Comparison of ENCODE assay signal across 20 cellular contexts in genomic region chr10:124323145-124323725, GRCh38.
DNase-seq lines count a peak whose midpoint lies in the region; ATAC-seq and TF ChIP-seq lines count a peak whose summit lies in the region.
"Had no signal": no experiment of that assay in that cellular context is flagged by ENCODE, and none has a peak within 500 bp of the region (broad histone marks: within the 10 kb centered on the region; RNA-seq: fewer than 3 reads in every experiment).

No MANE protein-coding gene starts in this region.

- POLR2A ChIA-PET in activated CD4-positive, alpha-beta memory T cell treated with anti-CD3 and anti-CD28 coated beads, Interleukin-2, amount 10 ng/mL, durations not matched to agents 7 days and 5 days (lab: Charles Lee), result no interaction called here
- POLR2A ChIA-PET in activated CD4-positive, alpha-beta memory T cell treated with anti-CD3 and anti-CD28 coated beads for 36 hours (lab: Charles Lee), result no interaction called here
- POLR2A ChIA-PET in Caco-2 (lab: Charles Lee), result no interaction called here

- WGBS in sigmoid colon, 2 donors, result 41 to 69% methylated on average over 11 of the region's 11 CpGs

- H3K27ac ChIP-seq in sigmoid colon, result no peak overlapping the region
- H3K27ac ChIP-seq: C4-2B, heart left ventricle had no signal

- intact Hi-C loops in activated CD4-positive, alpha-beta memory T cell treated with anti-CD3 and anti-CD28 coated beads for 36 hours (cut with micrococcal nuclease), result no loop called here
- intact Hi-C loops in sigmoid colon (cut with DNase I), result no loop called here
- intact Hi-C loops in Caco-2 (cut with micrococcal nuclease; ENCODE audit: unreplicated experiment), result no loop called here

- H3K36me3 Mint-ChIP-seq in activated CD4-positive, alpha-beta memory T cell treated with anti-CD3 and anti-CD28 coated beads, Interleukin-2, amount 10 ng/mL, durations not matched to agents 7 days and 5 days (ENCODE audit: low read depth), result no peaks in the 10 kb centered on the region
- H3K36me3 Mint-ChIP-seq in activated CD4-positive, alpha-beta memory T cell treated with anti-CD3 and anti-CD28 coated beads for 36 hours, result no peaks in the 10 kb centered on the region
- H3K36me3 Mint-ChIP-seq in Caco-2 (ENCODE audit: insufficient read depth, unreplicated experiment), result no peaks in the 10 kb centered on the region
- H3K36me3 Mint-ChIP-seq: memory B cell had no signal

- BruUV-seq in Caco-2 (replicated peaks; lab: Mats Ljungman, UMichigan), result no TSS peak

- H3K36me3 ChIP-seq in sigmoid colon (no peaks in the 10 kb centered on the region), Caco-2 (ENCODE audit: control insufficient read depth, insufficient read depth, low read length) (no peaks in the 10 kb centered on the region)
- H3K36me3 ChIP-seq: heart left ventricle had no signal

- H3K27me3 ChIP-seq in sigmoid colon (no peaks in the 10 kb centered on the region), Caco-2 (replicated peaks; ENCODE audit: control insufficient read depth, insufficient read depth, low read length) (no peaks in the 10 kb centered on the region)

- no peak overlapping the region for H3K4me3 Mint-ChIP-seq in activated CD4-positive, alpha-beta memory T cell treated with anti-CD3 and anti-CD28 coated beads, Interleukin-2, amount 10 ng/mL, durations not matched to agents 7 days and 5 days
- no peak overlapping the region for H3K4me3 Mint-ChIP-seq in activated CD4-positive, alpha-beta memory T cell treated with anti-CD3 and anti-CD28 coated beads for 36 hours
- no peak overlapping the region for H3K4me3 Mint-ChIP-seq in Caco-2 (ENCODE audit: unreplicated experiment)
- H3K4me3 Mint-ChIP-seq: activated CD4-positive, alpha-beta T cell treated with anti-CD3 and anti-CD28 coated beads for 36 hours; memory B cell; stimulated activated naive CD8-positive, alpha-beta T cell treated with anti-CD3 and anti-CD28 coated beads, Interleukin-15, amount 100 ng/mL, for 72 hours had no signal

- CTCF ChIA-PET in activated CD4-positive, alpha-beta memory T cell treated with anti-CD3 and anti-CD28 coated beads, Interleukin-2, amount 10 ng/mL, durations not matched to agents 7 days and 5 days (lab: Charles Lee), result no interaction called here
- CTCF ChIA-PET in activated CD4-positive, alpha-beta memory T cell treated with anti-CD3 and anti-CD28 coated beads for 36 hours (lab: Charles Lee), result interaction anchor here (1.0 kb wide), 1 partner anchor 66 kb away, joined by 3 read pairs; no protein-coding TSS in a partner anchor
- CTCF ChIA-PET in Caco-2 (lab: Charles Lee), result interaction anchor here (0.6 kb wide), 1 partner anchor 11 kb away, joined by 3 read pairs; no protein-coding TSS in a partner anchor

- no peak overlapping the region for H3K27ac Mint-ChIP-seq in activated CD4-positive, alpha-beta memory T cell treated with anti-CD3 and anti-CD28 coated beads, Interleukin-2, amount 10 ng/mL, durations not matched to agents 7 days and 5 days
- no peak overlapping the region for H3K27ac Mint-ChIP-seq in activated CD4-positive, alpha-beta memory T cell treated with anti-CD3 and anti-CD28 coated beads for 36 hours
- H3K27ac Mint-ChIP-seq in Caco-2 (ENCODE audit: unreplicated experiment), result no peak overlapping the region
- H3K27ac Mint-ChIP-seq: activated CD4-positive, alpha-beta T cell treated with anti-CD3 and anti-CD28 coated beads for 36 hours; memory B cell had no signal

- peak; percentile 6 for DNase-seq in activated CD4-positive, alpha-beta memory T cell treated with anti-CD3 and anti-CD28 coated beads, Interleukin-2, amount 10 ng/mL, durations not matched to agents 7 days and 5 days
- no peak for DNase-seq in activated CD4-positive, alpha-beta memory T cell treated with anti-CD3 and anti-CD28 coated beads for 36 hours
- DNase-seq in SW480 (ENCODE audit: low spot score), result peak; percentile 72
- DNase-seq in fibroblast of the aortic adventitia (ENCODE audit: low read depth), result peak; percentile 28
- DNase-seq in sigmoid colon, result peak; percentile 47
- no peak for DNase-seq in Caco-2
- DNase-seq: activated CD4-positive, alpha-beta T cell treated with anti-CD3 and anti-CD28 coated beads for 36 hours; activated naive CD4-positive, alpha-beta T cell treated with anti-CD3 and anti-CD28 coated beads, Interleukin-2, amount 50 U/mL, for 16 hours; activated T-cell treated with anti-CD3 and anti-CD28 coated beads, Interleukin-2, amount 50 U/mL, for 1 hour; dermis blood vessel endothelial cell; DMS79; heart left ventricle; IMR-90; NCI-H2107; NCI-H526 treated with DMSO at 0.1 percent for 48 hours; stimulated activated naive CD8-positive, alpha-beta T cell treated with anti-CD3 and anti-CD28 coated beads, Interleukin-15, amount 100 ng/mL, for 72 hours had no signal

- H3K4me3 ChIP-seq in fibroblast of the aortic adventitia (ENCODE audit: low read depth, low read length) (no peak overlapping the region), sigmoid colon (no peak overlapping the region), Caco-2 (ENCODE audit: low read depth, low read length) (no peak overlapping the region)
- H3K4me3 ChIP-seq: heart left ventricle had no signal

- no peak for TF ChIP-seq EP300 in sigmoid colon (IDR thresholded peaks at IDR 0.05)

- no peak for TF ChIP-seq POLR2A in sigmoid colon (IDR thresholded peaks at IDR 0.05)

- H3K9me3 ChIP-seq in sigmoid colon, result no peaks in the 10 kb centered on the region
- no peaks in the 10 kb centered on the region for H3K9me3 ChIP-seq in Caco-2
- H3K9me3 ChIP-seq: heart left ventricle had no signal

- no peak for ATAC-seq in GM19395 (IDR thresholded peaks at IDR 0.05; ENCODE audit: unreplicated experiment)
- no peak for ATAC-seq in GM21423 (IDR thresholded peaks at IDR 0.05; ENCODE audit: unreplicated experiment)
- ATAC-seq: activated CD4-positive, alpha-beta T cell treated with anti-CD3 and anti-CD28 coated beads for 36 hours had no signal

- TF ChIP-seq CTCF in fibroblast of the aortic adventitia (IDR thresholded peaks at IDR 0.05; ENCODE audit: insufficient read depth, low read length), result no peak
- no peak for TF ChIP-seq CTCF in sigmoid colon (IDR thresholded peaks at IDR 0.05)
- TF ChIP-seq CTCF in Caco-2 (IDR thresholded peaks at IDR 0.05; ENCODE audit: insufficient read depth in 1 of 2, low read depth in 1 of 2, low read length in 1 of 2, severe bottlenecking in 1 of 2, unreplicated experiment in 1 of 2), result no peak

- no peaks in the 10 kb centered on the region for H3K4me1 Mint-ChIP-seq in activated CD4-positive, alpha-beta memory T cell treated with anti-CD3 and anti-CD28 coated beads, Interleukin-2, amount 10 ng/mL, durations not matched to agents 7 days and 5 days
- no peaks in the 10 kb centered on the region for H3K4me1 Mint-ChIP-seq in activated CD4-positive, alpha-beta memory T cell treated with anti-CD3 and anti-CD28 coated beads for 36 hours (ENCODE audit: low read depth)
- H3K4me1 Mint-ChIP-seq in Caco-2 (ENCODE audit: low read depth, unreplicated experiment), result no peaks in the 10 kb centered on the region
- H3K4me1 Mint-ChIP-seq: activated CD4-positive, alpha-beta T cell treated with anti-CD3 and anti-CD28 coated beads for 36 hours; memory B cell; stimulated activated naive CD8-positive, alpha-beta T cell treated with anti-CD3 and anti-CD28 coated beads, Interleukin-15, amount 100 ng/mL, for 72 hours had no signal

- H3K4me1 ChIP-seq in sigmoid colon, result no peaks in the 10 kb centered on the region
- no peaks in the 10 kb centered on the region for H3K4me1 ChIP-seq in Caco-2

- no peaks in the 10 kb centered on the region for H3K27me3 Mint-ChIP-seq in activated CD4-positive, alpha-beta memory T cell treated with anti-CD3 and anti-CD28 coated beads, Interleukin-2, amount 10 ng/mL, durations not matched to agents 7 days and 5 days
- peaks cover 7% of the 10 kb centered on the region for H3K27me3 Mint-ChIP-seq in activated CD4-positive, alpha-beta memory T cell treated with anti-CD3 and anti-CD28 coated beads for 36 hours
- peaks cover 4% of the 10 kb centered on the region for H3K27me3 Mint-ChIP-seq in Caco-2 (ENCODE audit: insufficient read depth, unreplicated experiment)
- H3K27me3 Mint-ChIP-seq: activated CD4-positive, alpha-beta T cell treated with anti-CD3 and anti-CD28 coated beads for 36 hours; stimulated activated naive CD8-positive, alpha-beta T cell treated with anti-CD3 and anti-CD28 coated beads, Interleukin-15, amount 100 ng/mL, for 72 hours had no signal

- no peaks in the 10 kb centered on the region for H3K9me3 Mint-ChIP-seq in activated CD4-positive, alpha-beta memory T cell treated with anti-CD3 and anti-CD28 coated beads, Interleukin-2, amount 10 ng/mL, durations not matched to agents 7 days and 5 days
- H3K9me3 Mint-ChIP-seq in activated CD4-positive, alpha-beta memory T cell treated with anti-CD3 and anti-CD28 coated beads for 36 hours, result peaks cover 1% of the 10 kb centered on the region
- no peaks in the 10 kb centered on the region for H3K9me3 Mint-ChIP-seq in Caco-2 (ENCODE audit: unreplicated experiment)
- H3K9me3 Mint-ChIP-seq: memory B cell; stimulated activated naive CD8-positive, alpha-beta T cell treated with anti-CD3 and anti-CD28 coated beads, Interleukin-15, amount 100 ng/mL, for 72 hours had no signal

Comparison
In these comparisons a context has a peak if more than half of its experiments do, and no peak if none do; other contexts are left out.
1. DNase-seq: peak in activated CD4-positive, alpha-beta memory T cell treated with anti-CD3 and anti-CD28 coated beads, Interleukin-2, amount 10 ng/mL, durations not matched to agents 7 days and 5 days (single experiment), SW480 (single experiment), fibroblast of the aortic adventitia (single experiment) and sigmoid colon (single experiment); none in activated CD4-positive, alpha-beta memory T cell treated with anti-CD3 and anti-CD28 coated beads for 36 hours (single experiment) and Caco-2 (0 of 2).